11 cellular contexts compared by ENCODE assay signal in the genomic region with DNA sequence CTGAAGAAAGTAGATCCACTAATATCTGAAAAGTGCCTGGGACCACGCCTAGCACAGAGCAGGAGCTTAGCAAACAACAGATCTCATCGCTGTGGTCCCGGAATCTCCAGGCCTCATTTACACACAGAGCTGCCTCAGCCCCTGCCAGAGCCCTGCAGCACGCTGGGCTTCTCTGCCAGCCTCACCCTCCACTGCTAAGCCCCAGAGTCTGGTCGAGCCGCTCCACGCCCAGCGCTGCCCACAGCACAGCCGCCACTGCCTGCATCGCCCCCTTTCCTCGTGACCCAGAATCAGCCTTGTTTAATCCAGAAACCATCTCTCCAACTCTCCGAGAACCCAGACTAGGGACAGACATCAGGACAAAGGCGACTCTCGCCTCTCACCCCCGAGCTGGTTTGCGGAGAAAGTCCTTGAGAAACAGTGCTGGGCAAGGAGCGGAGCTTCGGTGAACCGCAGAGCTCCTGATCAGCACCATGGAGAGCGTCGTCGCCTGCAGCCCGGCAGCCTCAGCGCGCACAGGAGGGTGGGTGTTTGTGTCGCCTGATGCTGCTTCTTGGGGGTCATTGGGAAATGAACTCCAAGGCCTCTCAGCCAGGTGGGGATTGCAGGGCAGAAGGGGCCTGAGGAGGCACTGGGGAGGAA.
DNase-seq lines count a peak whose midpoint lies in the region; ATAC-seq, FAIRE-seq and TF ChIP-seq lines count a peak whose summit lies in the region.
"Had no signal": no experiment of that assay in that cellular context is flagged by ENCODE, and none has a peak within 500 bp of the region (broad histone marks: within the 10 kb centered on the region; RNA-seq: fewer than 3 reads in every experiment).

No MANE protein-coding gene starts in this region.

- H2BK12ac ChIP-seq in H1 (ENCODE audit: low read depth, low read length) = no peak overlapping the region

- no peaks in the 10 kb centered on the region for H3K36me3 ChIP-seq in MM.1S (replicated peaks; ENCODE audit: insufficient read depth, low read length)
- H3K36me3 ChIP-seq in H1 (ENCODE audit: control insufficient read depth in 2 of 4, insufficient read depth in 4 of 4, low read length in 3 of 4) = no peaks in the 10 kb centered on the region
- H3K36me3 ChIP-seq in colonic mucosa = no peaks in the 10 kb centered on the region

- intact Hi-C loops in colonic mucosa (cut with DNase I) = no loop called here
- intact Hi-C loops in activated T-helper 2 cell treated with anti-CD3 and anti-CD28 coated beads, Interferon-gamma antibody, Interleukin-2, Interleukin-4, amounts not matched to agents 10 μg/mL and 5 μg/mL and 100 μg/mL, durations not matched to agents 14 hours and 24 hours and 36 hours (cut with micrococcal nuclease) = no loop called here

- no peak overlapping the region for H2BK20ac ChIP-seq in H1 (ENCODE audit: low read length)

- CTCF ChIA-PET in H1 (lab: Charles Lee; ENCODE audit: partially characterized antibody) = interaction anchor here (0.7 to 6.3 kb wide), 6 partner anchors 16 to 337 kb away, joined by 3 to 29 read pairs (median 3); no protein-coding TSS in a partner anchor

- H3K9ac ChIP-seq in MM.1S (ENCODE audit: low read length) (no peak overlapping the region), H1 (replicated peaks in 1 of 4; ENCODE audit: extremely low read depth in 1 of 4, low read depth in 3 of 4, low read length in 3 of 4) (no peak overlapping the region), colonic mucosa (ENCODE audit: low read depth in 2 of 2, low read length in 2 of 2) (no peak overlapping the region)

- no peak overlapping the region for H2BK5ac ChIP-seq in H1 (ENCODE audit: low read depth, low read length)

- TF ChIP-seq CTCF in MM.1S (IDR thresholded peaks at IDR 0.05; ENCODE audit: low read length) (no peak), H1 (IDR thresholded peaks at IDR 0.05; ENCODE audit: control extremely low read depth in 1 of 3, insufficient read depth in 1 of 3, low read depth in 1 of 3, low read length in 3 of 3) (no peak), nephron progenitor cell (IDR thresholded peaks at IDR 0.05) (no peak), colonic mucosa (IDR thresholded peaks at IDR 0.05) (no peak)

- H2BK15ac ChIP-seq in H1 (ENCODE audit: low read length) = no peak overlapping the region

- no peak for FAIRE-seq in GM12892 (lab: Jason Lieb, UNC)
- peak; percentile 42 for FAIRE-seq in H1 (lab: Jason Lieb, UNC)

- no peak overlapping the region for H3K4ac ChIP-seq in H1 (replicated peaks; ENCODE audit: insufficient read length, low read depth, low read length)

- no peak overlapping the region for H3K14ac ChIP-seq in H1 (ENCODE audit: insufficient read length)

- H3K18ac ChIP-seq in H1 (ENCODE audit: extremely low read depth, low read length) = no peak overlapping the region

- H3K4me2 ChIP-seq in MM.1S (ENCODE audit: low read depth, low read length) (no peak overlapping the region), H1 (ENCODE audit: insufficient read depth in 1 of 2, low read depth in 2 of 2, low read length in 2 of 2) (no peak overlapping the region)

- no peak overlapping the region for H3K4me3 Mint-ChIP-seq in nephron progenitor cell
- H3K4me3 Mint-ChIP-seq in activated T-helper 2 cell treated with anti-CD3 and anti-CD28 coated beads, Interferon-gamma antibody, Interleukin-2, Interleukin-4, amounts not matched to agents 10 μg/mL and 5 μg/mL and 100 μg/mL, durations not matched to agents 14 hours and 24 hours and 36 hours (ENCODE audit: low read depth) = no peak overlapping the region
- H3K4me3 Mint-ChIP-seq: dendritic cell treated with granulocyte-macrophage colony-stimulating factor and Interleukin-4, amounts not matched to agents 40 ng/mL and 50 ng/mL, for 4 days had no signal

- H4K8ac ChIP-seq in H1 (ENCODE audit: extremely low read depth, insufficient read depth, low read length) = no peak overlapping the region

- H3K4me3 ChIP-seq in MM.1S (ENCODE audit: low read length) (no peak overlapping the region), H1 (ENCODE audit: extremely low read depth in 1 of 4, insufficient read depth in 2 of 4, low read depth in 3 of 4, low read length in 4 of 4) (no peak overlapping the region), colonic mucosa (no peak overlapping the region)
- H3K4me3 ChIP-seq: SK-N-MC had no signal

- H3K27ac Mint-ChIP-seq in nephron progenitor cell = no peak overlapping the region
- H3K27ac Mint-ChIP-seq in activated T-helper 2 cell treated with anti-CD3 and anti-CD28 coated beads, Interferon-gamma antibody, Interleukin-2, Interleukin-4, amounts not matched to agents 10 μg/mL and 5 μg/mL and 100 μg/mL, durations not matched to agents 14 hours and 24 hours and 36 hours = no peak overlapping the region
- H3K27ac Mint-ChIP-seq: dendritic cell treated with granulocyte-macrophage colony-stimulating factor and Interleukin-4, amounts not matched to agents 40 ng/mL and 50 ng/mL, for 4 days had no signal

- no peaks in the 10 kb centered on the region for H3K36me3 Mint-ChIP-seq in nephron progenitor cell (ENCODE audit: low read depth)
- no peaks in the 10 kb centered on the region for H3K36me3 Mint-ChIP-seq in activated T-helper 2 cell treated with anti-CD3 and anti-CD28 coated beads, Interferon-gamma antibody, Interleukin-2, Interleukin-4, amounts not matched to agents 10 μg/mL and 5 μg/mL and 100 μg/mL, durations not matched to agents 14 hours and 24 hours and 36 hours (ENCODE audit: low read depth)

- POLR2A ChIA-PET in H1 (lab: Charles Lee; ENCODE audit: partially characterized antibody) = interaction anchor here (1.7 kb wide), 1 partner anchor 50 kb away, joined by 4 read pairs; no protein-coding TSS in a partner anchor

- DNase-seq in GM12892 (ENCODE audit: insufficient read length) (peak; percentile 48), MM.1S (peak; percentile 15), H1 (ENCODE audit: low read depth in 1 of 2, low spot score in 2 of 2) (peak; percentile 41 to 84), nephron progenitor cell (peak; percentile 85), colonic mucosa (no peak), NCI-H2081 treated with DMSO at 0.1 percent for 48 hours (lab: John Stamatoyannopoulos, UW) (no peak)
- no peak for DNase-seq in activated T-helper 2 cell treated with anti-CD3 and anti-CD28 coated beads, Interferon-gamma antibody, Interleukin-2, Interleukin-4, amounts not matched to agents 10 μg/mL and 5 μg/mL and 100 μg/mL, durations not matched to agents 14 hours and 24 hours and 36 hours (ENCODE audit: low spot score)
- DNase-seq: DMS79 had no signal

- H2AFZ ChIP-seq in MM.1S (ENCODE audit: low read length) (no peak overlapping the region), H1 (ENCODE audit: low read length) (no peak overlapping the region)

- no peak for TF ChIP-seq POLR2A in GM12892 (IDR thresholded peaks at IDR 0.05; ENCODE audit: low read depth, low read length)
- no peak for TF ChIP-seq POLR2A in H1 (IDR thresholded peaks at IDR 0.05; ENCODE audit: control extremely low read depth in 1 of 2, low read depth in 2 of 2, low read length in 2 of 2)

- H3K9me3 Mint-ChIP-seq in nephron progenitor cell = no peaks in the 10 kb centered on the region
- H3K9me3 Mint-ChIP-seq in activated T-helper 2 cell treated with anti-CD3 and anti-CD28 coated beads, Interferon-gamma antibody, Interleukin-2, Interleukin-4, amounts not matched to agents 10 μg/mL and 5 μg/mL and 100 μg/mL, durations not matched to agents 14 hours and 24 hours and 36 hours = no peaks in the 10 kb centered on the region
- H3K9me3 Mint-ChIP-seq: dendritic cell treated with granulocyte-macrophage colony-stimulating factor and Interleukin-4, amounts not matched to agents 40 ng/mL and 50 ng/mL, for 4 days had no signal

- no peak overlapping the region for H2AK5ac ChIP-seq in H1 (ENCODE audit: low read depth, low read length)

- no peaks in the 10 kb centered on the region for H3K9me3 ChIP-seq in MM.1S (replicated peaks; ENCODE audit: insufficient read depth, low read length)
- H3K9me3 ChIP-seq in H1 (ENCODE audit: insufficient read depth in 2 of 2, low read depth in 1 of 2, low read length in 1 of 2) = no peaks in the 10 kb centered on the region
- no peaks in the 10 kb centered on the region for H3K9me3 ChIP-seq in colonic mucosa

- peaks cover 2% of the 10 kb centered on the region; the same call in 1 of the 2 replicates for H3K23me2 ChIP-seq in H1 (ENCODE audit: low read depth, low read length)

- no peaks in the 10 kb centered on the region for H3K9me2 ChIP-seq in MM.1S (replicated peaks; ENCODE audit: insufficient read depth, low read length)

- H2BK120ac ChIP-seq in H1 (replicated peaks; ENCODE audit: low read depth, low read length) = no peak overlapping the region

- WGBS in H1 (ENCODE audit: extremely low coverage in 1 of 2, insufficient coverage in 1 of 2, insufficient read length in 1 of 2, insufficient replicate concordance in 2 of 2, low coverage in 1 of 2, low lambda C conversion rate in 2 of 2, missing lambda C conversion rate in 1 of 2), 2 experiments = 55% methylated on average over 25 of the region's 26 CpGs; no CpG with 5 or more reads in 1 of the 2 experiments

- H3K4me1 ChIP-seq in MM.1S (ENCODE audit: low read length) (no peaks in the 10 kb centered on the region), H1 (replicated peaks in 1 of 4; ENCODE audit: control insufficient read depth in 3 of 4, insufficient read depth in 4 of 4, low read length in 3 of 4) (peaks cover 0 to 9% (median 6%) of the 10 kb centered on the region in 4 experiments; a peak in 5 of 7 replicates), colonic mucosa (no peaks in the 10 kb centered on the region)

- H3K23ac ChIP-seq in H1 (ENCODE audit: insufficient read length) = no peak overlapping the region

- TF ChIP-seq RAD21 in H1 (IDR thresholded peaks at IDR 0.05 in 1 of 2, conservative IDR thresholded peaks at IDR 0.05 in 1 of 2; ENCODE audit: low read depth in 2 of 2, low read length in 2 of 2) = 0 out of 4 replicates have a peak, but pooled peaks of 1 of the 2 experiments have one; percentile 11

- peaks cover 60% of the 10 kb centered on the region for H3K27me3 ChIP-seq in MM.1S (replicated peaks; ENCODE audit: insufficient read depth, low read length)
- no peaks in the 10 kb centered on the region; a peak in 3 of 7 replicates for H3K27me3 ChIP-seq in H1 (replicated peaks in 1 of 4; ENCODE audit: control insufficient read depth in 3 of 4, extremely low read depth in 1 of 4, insufficient read depth in 3 of 4, low read length in 3 of 4)
- no peaks in the 10 kb centered on the region for H3K27me3 ChIP-seq in colonic mucosa

- no peak for ATAC-seq in HG03565 (IDR thresholded peaks at IDR 0.05; ENCODE audit: unreplicated experiment)

- no peak for TF ChIP-seq EP300 in H1 (IDR thresholded peaks at IDR 0.05; ENCODE audit: borderline replicate concordance in 1 of 2, low read depth in 2 of 2, low read length in 2 of 2)

- no peak overlapping the region for H3K56ac ChIP-seq in H1 (replicated peaks; ENCODE audit: insufficient read length, low read depth, low read length)

- H3K27ac ChIP-seq in MM.1S (ENCODE audit: low read length) (no peak overlapping the region), H1 (ENCODE audit: low read depth, low read length) (no peak overlapping the region), colonic mucosa (no peak overlapping the region)
- H3K27ac ChIP-seq: SK-N-MC had no signal

- peaks cover 23% of the 10 kb centered on the region for H3K27me3 Mint-ChIP-seq in nephron progenitor cell (ENCODE audit: low read depth, poor library complexity)
- no peaks in the 10 kb centered on the region for H3K27me3 Mint-ChIP-seq in activated T-helper 2 cell treated with anti-CD3 and anti-CD28 coated beads, Interferon-gamma antibody, Interleukin-2, Interleukin-4, amounts not matched to agents 10 μg/mL and 5 μg/mL and 100 μg/mL, durations not matched to agents 14 hours and 24 hours and 36 hours (ENCODE audit: low read depth)

- H3F3A ChIP-seq in MM.1S (ENCODE audit: insufficient read depth, low read length) = no peaks in the 10 kb centered on the region

- no peaks in the 10 kb centered on the region for H3K79me2 ChIP-seq in MM.1S (ENCODE audit: low read length)
- H3K79me2 ChIP-seq in H1 (ENCODE audit: control insufficient read depth in 1 of 2, insufficient read depth in 2 of 2, low read length in 2 of 2) = no peaks in the 10 kb centered on the region

- H4K91ac ChIP-seq in H1 (replicated peaks; ENCODE audit: insufficient read length, low read length) = no peak overlapping the region

- no peak overlapping the region for H4K5ac ChIP-seq in H1 (ENCODE audit: insufficient read length, low read depth, low read length)

- H4K20me1 ChIP-seq in MM.1S (ENCODE audit: insufficient read depth, low read length) (no peaks in the 10 kb centered on the region), H1 (replicated peaks in 1 of 2; ENCODE audit: control insufficient read depth in 1 of 2, insufficient read depth in 2 of 2, low read length in 2 of 2) (no peaks in the 10 kb centered on the region)

- H3K4me1 Mint-ChIP-seq in nephron progenitor cell = no peaks in the 10 kb centered on the region
- no peaks in the 10 kb centered on the region for H3K4me1 Mint-ChIP-seq in activated T-helper 2 cell treated with anti-CD3 and anti-CD28 coated beads, Interferon-gamma antibody, Interleukin-2, Interleukin-4, amounts not matched to agents 10 μg/mL and 5 μg/mL and 100 μg/mL, durations not matched to agents 14 hours and 24 hours and 36 hours (ENCODE audit: low read depth)

- peaks cover 2% of the 10 kb centered on the region; the same call in 1 of the 2 replicates for H3K79me1 ChIP-seq in H1 (ENCODE audit: low read depth, low read length)

Comparison
In these comparisons a context has a peak if more than half of its experiments do, and no peak if none do; other contexts are left out.
1. DNase-seq: peak in GM12892 (single experiment), MM.1S (single experiment), H1 (2 of 2) and nephron progenitor cell (single experiment); none in colonic mucosa (single experiment), activated T-helper 2 cell treated with anti-CD3 and anti-CD28 coated beads, Interferon-gamma antibody, Interleukin-2, Interleukin-4, amounts not matched to agents 10 μg/mL and 5 μg/mL and 100 μg/mL, durations not matched to agents 14 hours and 24 hours and 36 hours (single experiment) and NCI-H2081 treated with DMSO at 0.1 percent for 48 hours (single experiment).